Comparison of ENCODE assay signal across 8 cellular contexts in genomic region chr11:30586251-30587144, GRCh38. TPM values are rescaled to one million over a fixed set of nuclear protein-coding genes. Genes with fewer than 3 reads are reported as not detected.
DNase-seq lines count a peak whose midpoint lies in the region; ATAC-seq and TF ChIP-seq lines count a peak whose summit lies in the region.

Gene MPPED2, minus strand, starts transcription at chr11:30586353. Its CDS starts 5,980 bp downstream, at chr11:30580373.

- no peak within 1 kb of the TSS for H3K18ac ChIP-seq in mesenchymal stem cell (ENCODE audit: low read depth in 1 of 2, low read length in 2 of 2)

- intact Hi-C loops in tibial artery (cut with DNase I; ENCODE audit: low total_unique reads) = no loop called here

- peak within 1 kb of the TSS; percentile 19 for H2BK120ac ChIP-seq in mesenchymal stem cell (ENCODE audit: low read depth, low read length)

- no peak within 1 kb of the TSS for H2BK15ac ChIP-seq in mesenchymal stem cell (ENCODE audit: low read depth, poor library complexity, severe bottlenecking)

- H2AK5ac ChIP-seq in mesenchymal stem cell (ENCODE audit: low read length, severe bottlenecking) = no peak within 1 kb of the TSS

- H2AFZ ChIP-seq in mesenchymal stem cell (ENCODE audit: low read depth, low read length) = peak within 1 kb of the TSS; percentile 43

- H3K9ac ChIP-seq in duodenal mucosa (ENCODE audit: low read depth in 1 of 2, low read length in 2 of 2) (peak within 1 kb of the TSS in 1 of 2 donors; percentile 25), mesenchymal stem cell (ENCODE audit: low read length) (no peak within 1 kb of the TSS)

- no peak within 1 kb of the TSS for H4K91ac ChIP-seq in mesenchymal stem cell (ENCODE audit: low read length)

- H3K9me3 ChIP-seq in BE2C = no peaks in the 10 kb centered on the region
- no peaks in the 10 kb centered on the region for H3K9me3 ChIP-seq in SJSA1 (replicated peaks)
- no peaks in the 10 kb centered on the region for H3K9me3 ChIP-seq in duodenal mucosa (ENCODE audit: control insufficient read depth in 1 of 2, low read length in 2 of 2)
- H3K9me3 ChIP-seq in mesenchymal stem cell (ENCODE audit: control insufficient read depth, low read length) = no peaks in the 10 kb centered on the region
- no peaks in the 10 kb centered on the region for H3K9me3 ChIP-seq in tibial artery

- WGBS in mesenchymal stem cell = 3% methylated on average over 39 of the region's 49 CpGs

- peak; percentile 88 for ATAC-seq in GM18517 (IDR thresholded peaks at IDR 0.05; ENCODE audit: unreplicated experiment)
- peak; percentile 95 for ATAC-seq in HG02973 (IDR thresholded peaks at IDR 0.05; ENCODE audit: unreplicated experiment)

- DNase-seq in BE2C (peak; percentile 14), SJSA1 (ENCODE audit: low read depth in 1 of 2, low spot score in 2 of 2) (peak in 1 of 2 experiments; percentile 43), mesenchymal stem cell (no peak), tibial artery (peak; percentile 25 to 65), cerebellar nuclear complex (lab: John Stamatoyannopoulos, UW) (no peak)

- H3K14ac ChIP-seq in mesenchymal stem cell (ENCODE audit: low read length in 2 of 2) = peak within 1 kb of the TSS in 1 of 2 experiments; percentile 32

- peak within 1 kb of the TSS in 1 of 2 experiments; percentile 9 for H3K23ac ChIP-seq in mesenchymal stem cell (ENCODE audit: low read length in 2 of 2)

- no peak within 1 kb of the TSS for H3K4ac ChIP-seq in mesenchymal stem cell (ENCODE audit: low read depth in 1 of 2, low read length in 2 of 2)

- no peaks in the 10 kb centered on the region for H3K36me3 ChIP-seq in BE2C
- H3K36me3 ChIP-seq in SJSA1 = no peaks in the 10 kb centered on the region
- H3K36me3 ChIP-seq in duodenal mucosa (ENCODE audit: control insufficient read depth in 1 of 2, insufficient read depth in 2 of 2, low read length in 2 of 2) = no peaks in the 10 kb centered on the region
- H3K36me3 ChIP-seq in mesenchymal stem cell (ENCODE audit: control insufficient read depth in 1 of 2, insufficient read depth in 2 of 2, low read depth in 1 of 2, low read length in 2 of 2) = peaks cover 0 to 4% of the 10 kb centered on the region in 2 experiments
- H3K36me3 ChIP-seq in tibial artery = no peaks in the 10 kb centered on the region

- H2BK5ac ChIP-seq in mesenchymal stem cell (ENCODE audit: low read depth, low read length, poor library complexity, severe bottlenecking) = no peak within 1 kb of the TSS

- no peaks in the 10 kb centered on the region for H3K79me1 ChIP-seq in mesenchymal stem cell (replicated peaks; ENCODE audit: low read length, poor library complexity, severe bottlenecking)

- H3K4me1 ChIP-seq in BE2C (no peaks in the 10 kb centered on the region), SJSA1 (replicated peaks) (peaks cover 7% of the 10 kb centered on the region; the same call in 1 of the 2 replicates), duodenal mucosa (ENCODE audit: control insufficient read depth in 1 of 2, insufficient read depth in 2 of 2, low read length in 2 of 2) (peaks cover 0 to 4% of the 10 kb centered on the region in 2 donors), mesenchymal stem cell (ENCODE audit: control insufficient read depth, insufficient read depth, low read depth, low read length) (peaks cover 27% of the 10 kb centered on the region), tibial artery (peaks cover 0 to 15% (median 9%) of the 10 kb centered on the region in 4 donors)

- H3K27ac ChIP-seq in SJSA1 (no peak within 1 kb of the TSS), duodenal mucosa (ENCODE audit: low read depth, low read length) (peak within 1 kb of the TSS; percentile 36), mesenchymal stem cell (ENCODE audit: low read length, poor library complexity, severe bottlenecking) (no peak within 1 kb of the TSS), tibial artery (peak within 1 kb of the TSS; percentile 75 to 81)

- no peak for TF ChIP-seq CTCF in BE2C (IDR thresholded peaks at IDR 0.05; ENCODE audit: low read depth, low read length)
- TF ChIP-seq CTCF in tibial artery (IDR thresholded peaks at IDR 0.05) = peak; percentile 21 to 46

- no peak within 1 kb of the TSS for H3K4me3 ChIP-seq in BE2C (ENCODE audit: low read depth, low read length)
- H3K4me3 ChIP-seq in SJSA1 = peak within 1 kb of the TSS; percentile 20
- peak within 1 kb of the TSS; percentile 56 to 58 for H3K4me3 ChIP-seq in duodenal mucosa (ENCODE audit: low read depth in 1 of 2, low read length in 2 of 2)
- peak within 1 kb of the TSS; percentile 53 to 65 for H3K4me3 ChIP-seq in mesenchymal stem cell (ENCODE audit: insufficient read depth in 1 of 2, low read depth in 1 of 2, low read length in 2 of 2)
- peak within 1 kb of the TSS; percentile 78 to 81 for H3K4me3 ChIP-seq in tibial artery

- peak within 1 kb of the TSS; percentile 98 for H3K4me2 ChIP-seq in mesenchymal stem cell (ENCODE audit: low read length, poor library complexity, severe bottlenecking)

- H3K27me3 ChIP-seq in BE2C (peaks cover 27% of the 10 kb centered on the region), SJSA1 (replicated peaks) (peaks cover 84% of the 10 kb centered on the region), duodenal mucosa (ENCODE audit: control insufficient read depth in 1 of 2, insufficient read depth in 2 of 2, low read length in 2 of 2) (peaks cover 26 to 49% of the 10 kb centered on the region in 2 donors), mesenchymal stem cell (ENCODE audit: control insufficient read depth in 1 of 2, insufficient read depth in 1 of 2, low read length in 2 of 2) (peaks cover 47 to 56% of the 10 kb centered on the region in 2 experiments), tibial artery (no peaks in the 10 kb centered on the region)

- no peak within 1 kb of the TSS for H2BK12ac ChIP-seq in mesenchymal stem cell (ENCODE audit: low read length in 2 of 2)

- H4K8ac ChIP-seq in mesenchymal stem cell (ENCODE audit: low read length) = no peak within 1 kb of the TSS

RNA-seq across cellular contexts. Expression of gene MPPED2, which starts in this region (rescaled TPM):
- polyA plus RNA-seq in BE2C (2012; ENCODE audit: insufficient read depth, insufficient read length, low read depth) = not detected
- total RNA-seq in SJSA1 (2014; rRNA removed; shearing (Covaris generic)) = not detected in 2 replicates
- not detected for polyA plus RNA-seq in mesenchymal stem cell (2013, experiment 1 of 2)
- 0.04 TPM for polyA plus RNA-seq in mesenchymal stem cell (2013, experiment 2 of 2)

Comparison
In these comparisons a context has a peak if more than half of its experiments do, and no peak if none do; other contexts are left out.
1. DNase-seq: peak in BE2C (single experiment) and tibial artery (2 of 2); none in mesenchymal stem cell (single experiment) and cerebellar nuclear complex (0 of 2).
2. H3K27ac ChIP-seq: peak in duodenal mucosa (single experiment) and tibial artery (2 of 2); none in SJSA1 (single experiment) and mesenchymal stem cell (single experiment).